In the genomic region with DNA sequence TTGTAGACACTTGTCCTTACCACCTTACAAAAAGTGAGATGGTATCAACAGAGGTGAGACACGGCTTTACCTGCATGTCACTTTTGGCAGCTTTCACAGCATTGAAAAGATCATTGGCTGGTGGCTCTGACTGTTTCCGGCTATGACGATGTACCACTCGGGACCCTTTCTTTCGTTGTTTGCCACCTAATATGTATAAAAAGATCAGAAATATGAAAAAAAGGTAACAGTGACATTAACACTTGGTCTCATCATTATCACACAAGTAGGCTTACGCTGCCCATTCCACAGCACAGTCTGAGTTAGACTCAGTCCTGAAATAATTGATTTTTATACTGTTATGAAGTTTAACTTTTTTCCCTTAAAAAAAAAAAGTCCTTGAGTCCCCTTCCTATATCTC, we compare ENCODE assay signal across 10 cellular contexts. TPM values are rescaled to one million over a fixed set of nuclear protein-coding genes. Genes with fewer than 3 reads are reported as not detected.
"Had no signal": no experiment of that assay in that cellular context is flagged by ENCODE, and none has a peak within 500 bp of the region (broad histone marks: within the 10 kb centered on the region; RNA-seq: fewer than 3 reads in every experiment).

No MANE protein-coding gene starts in this region.

RNA-seq across cellular contexts. Expression of gene SPDYE6, which starts 29.1 kb away (rescaled TPM):
- total RNA-seq: activated B cell treated with CpG ODN at 0.5 μM for 24 hours; activated CD4-positive, alpha-beta T cell treated with anti-CD3 and anti-CD28 coated beads, Interleukin-2, amount 10 ng/mL, durations not matched to agents 7 days and 5 days; activated CD8-positive, alpha-beta memory T cell treated with anti-CD3 and anti-CD28 coated beads, Interleukin-2, amount 10 ng/mL, durations not matched to agents 7 days and 5 days; activated CD8-positive, alpha-beta T cell treated with anti-CD3 and anti-CD28 coated beads, Interleukin-2, amount 10 ng/mL, durations not matched to agents 7 days and 5 days; activated naive CD8-positive, alpha-beta T cell treated with anti-CD3 and anti-CD28 coated beads, Interleukin-2, amount 10 ng/mL, durations not matched to agents 7 days and 5 days; activated T-helper 2 cell treated with anti-CD3 and anti-CD28 coated beads, Interferon-gamma antibody, Interleukin-2, Interleukin-4, amounts not matched to agents 10 μg/mL and 5 μg/mL and 100 μg/mL, durations not matched to agents 14 hours and 24 hours and 36 hours; ascending aorta; bronchial epithelial cell; cardiac muscle cell; cerebellum had no signal
